8 cellular contexts compared by ENCODE assay signal in genomic region chr4:124712417-124713212, GRCh38. TPM values are rescaled to one million over a fixed set of nuclear protein-coding genes. Genes with fewer than 3 reads are reported as not detected.
A peak's percentile ranks its signal among the peaks of the same experiment; 100 is the strongest.
DNase-seq lines count a peak whose midpoint lies in the region; ATAC-seq and TF ChIP-seq lines count a peak whose summit lies in the region.

Gene ANKRD50, minus strand, starts transcription at chr4:124712732. Its CDS starts 2,221 bp downstream, at chr4:124710511.

- peak within 1 kb of the TSS; percentile 86 for H3K4me3 ChIP-seq in astrocyte of the spinal cord (ENCODE audit: low read depth, low read length)

- DNase-seq in NCI-H146 (lab: John Stamatoyannopoulos, UW) (peak; percentile 94), T-helper 2 cell (peak in 4 of 5 experiments; percentile 12 to 77 (median 40)), astrocyte of the spinal cord (ENCODE audit: low read depth, low spot score) (peak; percentile 97), hippocampal formation (lab: John Stamatoyannopoulos, UW) (peak; percentile 80 to 82), renal cortical epithelial cell (ENCODE audit: low read depth) (peak; percentile 63)
- DNase-seq in NK-92 treated with Interleukin-12 subunit alpha and Interleukin-12 subunit beta, amount 100 ng/mL, for 24 hours (lab: John Stamatoyannopoulos, UW), result no peak

- TF ChIP-seq CTCF in astrocyte of the spinal cord (IDR thresholded peaks at IDR 0.05; ENCODE audit: low read depth, low read length), result no peak

- in situ Hi-C loops in astrocyte of the spinal cord (cut with HindIII; ENCODE audit: low sequenced_read_pairs), result no loop called here

- ATAC-seq in GM18498 (IDR thresholded peaks at IDR 0.05; ENCODE audit: unreplicated experiment) (peak; percentile 80), HG02870 (IDR thresholded peaks at IDR 0.05; ENCODE audit: unreplicated experiment) (peak; percentile 68)

RNA-seq across cellular contexts. Expression of gene ANKRD50, which starts in this region (rescaled TPM):
- total RNA-seq in renal cortical epithelial cell, result 20.1 and 55.4 TPM in 2 replicates
